13 cellular contexts compared by ENCODE assay signal in the genomic region with DNA sequence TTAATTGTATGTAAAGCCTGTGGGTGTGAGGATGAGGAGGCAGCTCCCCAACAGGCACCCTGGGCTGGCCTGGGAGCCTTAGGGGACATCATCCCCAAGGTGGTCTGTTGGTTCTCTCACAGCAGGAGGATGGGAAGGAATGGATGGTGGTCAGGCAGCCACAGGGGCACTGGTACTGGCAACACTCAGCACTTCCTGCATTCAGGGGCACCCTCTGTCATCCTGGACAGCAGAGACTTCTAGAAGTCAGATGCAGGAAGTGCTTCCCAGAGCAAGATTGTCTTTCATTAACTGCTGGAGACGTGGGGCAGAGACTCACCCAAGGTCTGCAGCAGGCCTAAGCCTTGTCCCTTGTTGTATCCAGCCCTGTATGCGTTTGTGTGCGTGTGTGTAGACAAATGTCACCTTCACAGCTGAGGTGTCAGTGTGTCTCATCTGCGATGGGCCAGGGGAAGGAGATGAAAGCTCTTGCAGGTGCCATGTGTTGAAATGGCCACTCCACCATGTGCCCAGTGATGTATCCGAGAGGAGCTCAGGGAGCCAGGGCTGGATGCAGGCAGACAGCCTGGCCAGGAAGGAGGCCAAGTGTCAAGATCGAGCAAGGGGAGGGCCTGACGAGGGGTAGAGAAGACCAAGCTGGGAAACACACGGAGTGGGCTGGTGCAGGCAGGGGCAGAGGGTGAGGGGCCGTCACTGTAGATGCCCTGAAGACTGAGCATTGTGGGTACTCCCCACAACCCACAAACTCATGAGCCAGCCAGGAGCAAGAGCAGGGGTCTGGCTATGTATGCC.
DNase-seq lines count a peak whose midpoint lies in the region; ATAC-seq lines count a peak whose summit lies in the region.
"Had no signal": no experiment of that assay in that cellular context is flagged by ENCODE, and none has a peak within 500 bp of the region (broad histone marks: within the 10 kb centered on the region; RNA-seq: fewer than 3 reads in every experiment).

No MANE protein-coding gene starts in this region.

- CTCF ChIA-PET in activated CD8-positive, alpha-beta T cell treated with anti-CD3 and anti-CD28 coated beads, Interleukin-2, amount 10 ng/mL, durations not matched to agents 7 days and 5 days (lab: Charles Lee), result interaction anchor here (1.3 to 4.1 kb wide), 5 partner anchors 9 to 272 kb away, joined by 4 to 30 read pairs (median 6); no protein-coding TSS in a partner anchor

- H3K27me3 Mint-ChIP-seq in T-helper 2 cell treated with Interferon-gamma antibody and Interleukin-4, amounts not matched to agents 5 μg/mL and 100 μg/mL, for 36 hours (ENCODE audit: low read depth), result no peaks in the 10 kb centered on the region
- H3K27me3 Mint-ChIP-seq in activated CD8-positive, alpha-beta T cell treated with anti-CD3 and anti-CD28 coated beads, Interleukin-2, amount 10 ng/mL, durations not matched to agents 7 days and 5 days (ENCODE audit: low read depth), result no peaks in the 10 kb centered on the region
- no peaks in the 10 kb centered on the region for H3K27me3 Mint-ChIP-seq in stimulated activated naive CD8-positive, alpha-beta T cell treated with anti-CD3 and anti-CD28 coated beads, Interleukin-15, amount 100 ng/mL, for 72 hours

- H3K9me3 Mint-ChIP-seq in T-helper 2 cell treated with Interferon-gamma antibody and Interleukin-4, amounts not matched to agents 5 μg/mL and 100 μg/mL, for 36 hours, result no peaks in the 10 kb centered on the region
- no peaks in the 10 kb centered on the region for H3K9me3 Mint-ChIP-seq in activated CD8-positive, alpha-beta T cell treated with anti-CD3 and anti-CD28 coated beads, Interleukin-2, amount 10 ng/mL, durations not matched to agents 7 days and 5 days (ENCODE audit: insufficient read depth)
- no peaks in the 10 kb centered on the region for H3K9me3 Mint-ChIP-seq in stimulated activated naive CD8-positive, alpha-beta T cell treated with anti-CD3 and anti-CD28 coated beads, Interleukin-15, amount 100 ng/mL, for 72 hours

- no peak for DNase-seq in T-helper 2 cell treated with Interferon-gamma antibody and Interleukin-4, amounts not matched to agents 5 μg/mL and 100 μg/mL, for 36 hours (ENCODE audit: low spot score)
- DNase-seq in T-helper 2 cell (no peak), left ventricle myocardium superior (peak; percentile 44), HCEC 1CT (no peak)
- no peak for DNase-seq in activated CD8-positive, alpha-beta T cell treated with anti-CD3 and anti-CD28 coated beads, Interleukin-2, amount 10 ng/mL, durations not matched to agents 7 days and 5 days
- no peak for DNase-seq in stimulated activated naive CD8-positive, alpha-beta T cell treated with anti-CD3 and anti-CD28 coated beads, Interleukin-15, amount 100 ng/mL, for 72 hours
- DNase-seq: DMS79, GOT3, NCI-H524, retina had no signal

- ATAC-seq in activated CD8-positive, alpha-beta T cell treated with anti-CD3 and anti-CD28 coated beads, Interleukin-2, amount 10 ng/mL, durations not matched to agents 7 days and 5 days, result peak; percentile 49
- ATAC-seq in left ventricle myocardium superior, result no peak
- peak; percentile 26 for ATAC-seq in stimulated activated naive CD8-positive, alpha-beta T cell treated with anti-CD3 and anti-CD28 coated beads, Interleukin-15, amount 100 ng/mL, for 72 hours
- no peak for ATAC-seq in GM19035 (IDR thresholded peaks at IDR 0.05; ENCODE audit: unreplicated experiment)
- ATAC-seq in HG02840 (IDR thresholded peaks at IDR 0.05; ENCODE audit: low FRiP score, unreplicated experiment), result no peak
- ATAC-seq: GM12878 had no signal

- intact Hi-C loops in left ventricle myocardium superior (cut with micrococcal nuclease), result no loop called here

- peaks cover 16% of the 10 kb centered on the region for H3K4me1 Mint-ChIP-seq in T-helper 2 cell treated with Interferon-gamma antibody and Interleukin-4, amounts not matched to agents 5 μg/mL and 100 μg/mL, for 36 hours (ENCODE audit: low read depth)
- peaks cover 54% of the 10 kb centered on the region for H3K4me1 Mint-ChIP-seq in activated CD8-positive, alpha-beta T cell treated with anti-CD3 and anti-CD28 coated beads, Interleukin-2, amount 10 ng/mL, durations not matched to agents 7 days and 5 days (ENCODE audit: low read depth)
- peaks cover 82% of the 10 kb centered on the region for H3K4me1 Mint-ChIP-seq in stimulated activated naive CD8-positive, alpha-beta T cell treated with anti-CD3 and anti-CD28 coated beads, Interleukin-15, amount 100 ng/mL, for 72 hours

- POLR2A ChIA-PET in activated CD8-positive, alpha-beta T cell treated with anti-CD3 and anti-CD28 coated beads, Interleukin-2, amount 10 ng/mL, durations not matched to agents 7 days and 5 days (lab: Charles Lee), result interaction anchor here (0.9 to 2.9 kb wide), 4 partner anchors 10 to 167 kb away, joined by 3 to 15 read pairs (median 3); partner anchors contain the start of genes MPHOSPH9 and MTRFR

- H3K4me3 Mint-ChIP-seq in T-helper 2 cell treated with Interferon-gamma antibody and Interleukin-4, amounts not matched to agents 5 μg/mL and 100 μg/mL, for 36 hours, result no peak overlapping the region
- H3K4me3 Mint-ChIP-seq in activated CD8-positive, alpha-beta T cell treated with anti-CD3 and anti-CD28 coated beads, Interleukin-2, amount 10 ng/mL, durations not matched to agents 7 days and 5 days, result no peak overlapping the region
- no peak overlapping the region for H3K4me3 Mint-ChIP-seq in stimulated activated naive CD8-positive, alpha-beta T cell treated with anti-CD3 and anti-CD28 coated beads, Interleukin-15, amount 100 ng/mL, for 72 hours

- H3K27ac Mint-ChIP-seq in T-helper 2 cell treated with Interferon-gamma antibody and Interleukin-4, amounts not matched to agents 5 μg/mL and 100 μg/mL, for 36 hours, result peak overlapping the region; percentile 76
- H3K27ac Mint-ChIP-seq in activated CD8-positive, alpha-beta T cell treated with anti-CD3 and anti-CD28 coated beads, Interleukin-2, amount 10 ng/mL, durations not matched to agents 7 days and 5 days, result peak overlapping the region; percentile 87
- H3K27ac Mint-ChIP-seq in stimulated activated naive CD8-positive, alpha-beta T cell treated with anti-CD3 and anti-CD28 coated beads, Interleukin-15, amount 100 ng/mL, for 72 hours, result peak overlapping the region; percentile 47 to 69

- no peaks in the 10 kb centered on the region for H3K36me3 Mint-ChIP-seq in T-helper 2 cell treated with Interferon-gamma antibody and Interleukin-4, amounts not matched to agents 5 μg/mL and 100 μg/mL, for 36 hours (ENCODE audit: low read depth)
- peaks cover 2% of the 10 kb centered on the region for H3K36me3 Mint-ChIP-seq in activated CD8-positive, alpha-beta T cell treated with anti-CD3 and anti-CD28 coated beads, Interleukin-2, amount 10 ng/mL, durations not matched to agents 7 days and 5 days (ENCODE audit: low read depth)

Comparison
In these comparisons a context has a peak if more than half of its experiments do, and no peak if none do; other contexts are left out.
1. ATAC-seq: peak in activated CD8-positive, alpha-beta T cell treated with anti-CD3 and anti-CD28 coated beads, Interleukin-2, amount 10 ng/mL, durations not matched to agents 7 days and 5 days (single experiment) and stimulated activated naive CD8-positive, alpha-beta T cell treated with anti-CD3 and anti-CD28 coated beads, Interleukin-15, amount 100 ng/mL, for 72 hours (single experiment); none in left ventricle myocardium superior (single experiment), GM19035 (single experiment) and HG02840 (single experiment).
2. Peak in every context shown above with its lines, with median percentiles within 50 percentile points of each other: H3K27ac Mint-ChIP-seq.